In the genomic region with DNA sequence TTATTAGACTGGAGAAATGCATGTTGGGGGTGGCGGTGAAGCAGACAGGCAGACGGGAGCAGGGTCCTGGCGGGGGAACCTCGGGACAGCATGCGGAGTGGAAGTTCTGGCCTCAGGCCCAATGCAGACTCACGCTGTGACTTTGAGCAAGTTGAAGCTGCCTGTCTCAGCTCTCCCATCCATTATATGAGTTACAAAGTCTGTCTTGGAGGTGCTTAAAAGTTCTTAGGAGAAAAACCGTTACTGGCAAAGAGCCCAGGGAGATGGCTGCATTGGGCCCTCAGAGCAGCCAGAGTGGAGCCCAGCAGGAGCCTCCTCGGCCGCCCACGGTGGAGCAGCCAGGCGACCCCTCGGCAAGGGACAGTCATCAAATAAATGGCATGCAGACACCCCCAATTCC, we compare ENCODE assay signal across 1 cellular context.
TF ChIP-seq lines count a peak whose summit lies in the region.

No MANE protein-coding gene starts in this region.

TF ChIP-seq in SK-N-SH, 30 proteins besides CTCF, POLR2A, EP300 and RAD21 (continued from another document):
- TF ChIP-seq USF1 (IDR thresholded peaks at IDR 0.05; ENCODE audit: borderline replicate concordance, low read depth) = no peak
- TF ChIP-seq CHD2 (IDR thresholded peaks at IDR 0.05; ENCODE audit: low read length, partially characterized antibody) = no peak
- TF ChIP-seq TEAD4 (IDR thresholded peaks at IDR 0.05; ENCODE audit: borderline replicate concordance, insufficient read depth) = no peak
- TF ChIP-seq MEF2A (IDR thresholded peaks at IDR 0.05; ENCODE audit: borderline replicate concordance, low read depth) = no peak
- peak; percentile 36; the same call in 1 of the 2 replicates for TF ChIP-seq TCF12 (IDR thresholded peaks at IDR 0.05)
- TF ChIP-seq NFIC (IDR thresholded peaks at IDR 0.05; ENCODE audit: borderline replicate concordance) = peak; percentile 92
- TF ChIP-seq NRF1 (IDR thresholded peaks at IDR 0.05; ENCODE audit: low read depth, low read length) = no peak
- no peak for TF ChIP-seq EZH2phosphoT487 (IDR thresholded peaks at IDR 0.05; ENCODE audit: borderline replicate concordance, low read depth)
- no peak; the same call in 1 of the 2 replicates for TF ChIP-seq FOXM1 (IDR thresholded peaks at IDR 0.05; ENCODE audit: low read depth)
- peak; percentile 71 for TF ChIP-seq YY1 (IDR thresholded peaks at IDR 0.05; ENCODE audit: low read depth)
- peak; percentile 67; the same call in 1 of the 2 replicates for TF ChIP-seq POLR2AphosphoS5 (IDR thresholded peaks at IDR 0.05; ENCODE audit: low read depth, low read length)
- TF ChIP-seq, protein P1, sequence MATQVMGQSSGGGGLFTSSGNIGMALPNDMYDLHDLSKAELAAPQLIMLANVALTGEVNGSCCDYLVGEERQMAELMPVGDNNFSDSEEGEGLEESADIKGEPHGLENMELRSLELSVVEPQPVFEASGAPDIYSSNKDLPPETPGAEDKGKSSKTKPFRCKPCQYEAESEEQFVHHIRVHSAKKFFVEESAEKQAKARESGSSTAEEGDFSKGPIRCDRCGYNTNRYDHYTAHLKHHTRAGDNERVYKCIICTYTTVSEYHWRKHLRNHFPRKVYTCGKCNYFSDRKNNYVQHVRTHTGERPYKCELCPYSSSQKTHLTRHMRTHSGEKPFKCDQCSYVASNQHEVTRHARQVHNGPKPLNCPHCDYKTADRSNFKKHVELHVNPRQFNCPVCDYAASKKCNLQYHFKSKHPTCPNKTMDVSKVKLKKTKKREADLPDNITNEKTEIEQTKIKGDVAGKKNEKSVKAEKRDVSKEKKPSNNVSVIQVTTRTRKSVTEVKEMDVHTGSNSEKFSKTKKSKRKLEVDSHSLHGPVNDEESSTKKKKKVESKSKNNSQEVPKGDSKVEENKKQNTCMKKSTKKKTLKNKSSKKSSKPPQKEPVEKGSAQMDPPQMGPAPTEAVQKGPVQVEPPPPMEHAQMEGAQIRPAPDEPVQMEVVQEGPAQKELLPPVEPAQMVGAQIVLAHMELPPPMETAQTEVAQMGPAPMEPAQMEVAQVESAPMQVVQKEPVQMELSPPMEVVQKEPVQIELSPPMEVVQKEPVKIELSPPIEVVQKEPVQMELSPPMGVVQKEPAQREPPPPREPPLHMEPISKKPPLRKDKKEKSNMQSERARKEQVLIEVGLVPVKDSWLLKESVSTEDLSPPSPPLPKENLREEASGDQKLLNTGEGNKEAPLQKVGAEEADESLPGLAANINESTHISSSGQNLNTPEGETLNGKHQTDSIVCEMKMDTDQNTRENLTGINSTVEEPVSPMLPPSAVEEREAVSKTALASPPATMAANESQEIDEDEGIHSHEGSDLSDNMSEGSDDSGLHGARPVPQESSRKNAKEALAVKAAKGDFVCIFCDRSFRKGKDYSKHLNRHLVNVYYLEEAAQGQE (IDR thresholded peaks at IDR 0.05; ENCODE audit: low read depth, low read length) = no peak; the same call in 1 of the 2 replicates
- TF ChIP-seq FOXJ3 (CRISPR knock-in tag; IDR thresholded peaks at IDR 0.05) = no peak
- TF ChIP-seq RFX5 (IDR thresholded peaks at IDR 0.05; ENCODE audit: low read length) = no peak
- TF ChIP-seq ZBTB33 (IDR thresholded peaks at IDR 0.05; ENCODE audit: borderline replicate concordance, low read depth) = no peak
- TF ChIP-seq, protein P2, sequence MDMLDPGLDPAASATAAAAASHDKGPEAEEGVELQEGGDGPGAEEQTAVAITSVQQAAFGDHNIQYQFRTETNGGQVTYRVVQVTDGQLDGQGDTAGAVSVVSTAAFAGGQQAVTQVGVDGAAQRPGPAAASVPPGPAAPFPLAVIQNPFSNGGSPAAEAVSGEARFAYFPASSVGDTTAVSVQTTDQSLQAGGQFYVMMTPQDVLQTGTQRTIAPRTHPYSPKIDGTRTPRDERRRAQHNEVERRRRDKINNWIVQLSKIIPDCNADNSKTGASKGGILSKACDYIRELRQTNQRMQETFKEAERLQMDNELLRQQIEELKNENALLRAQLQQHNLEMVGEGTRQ (IDR thresholded peaks at IDR 0.05; ENCODE audit: borderline replicate concordance, low read depth, low read length) = no peak
- TF ChIP-seq JUND (IDR thresholded peaks at IDR 0.05) = no peak
- TF ChIP-seq GABPA (IDR thresholded peaks at IDR 0.05; ENCODE audit: low read depth) = no peak
- TF ChIP-seq GATA2 (CRISPR knock-in tag; IDR thresholded peaks at IDR 0.05) = no peak
- no peak; the same call in 1 of the 2 replicates for TF ChIP-seq SMC3 (IDR thresholded peaks at IDR 0.05; ENCODE audit: low read depth, low read length)
- TF ChIP-seq FOSL2 (IDR thresholded peaks at IDR 0.05; ENCODE audit: borderline replicate concordance, low read depth) = peak; percentile 26; the same call in 1 of the 2 replicates
- TF ChIP-seq RCOR1 (IDR thresholded peaks at IDR 0.05; ENCODE audit: low read length) = no peak
